ENCODE assay signal across 15 cellular contexts in genomic region chr21:34511787-34512451, GRCh38. TPM values are rescaled to one million over a fixed set of nuclear protein-coding genes. Genes with fewer than 3 reads are reported as not detected.
DNase-seq lines count a peak whose midpoint lies in the region; ATAC-seq and TF ChIP-seq lines count a peak whose summit lies in the region.
"Had no signal": no experiment of that assay in that cellular context is flagged by ENCODE, and none has a peak within 500 bp of the region (broad histone marks: within the 10 kb centered on the region; RNA-seq: fewer than 3 reads in every experiment).

Gene KCNE1 (minus strand): TSS chr21:34512210. CDS start chr21:34449634, 62,576 bp downstream.

- H3K4me3 Mint-ChIP-seq in natural killer cell treated with Interleukin-12 subunit alpha and Interleukin-12 subunit beta and Interleukin-15 and Interleukin-18, amount 100 ng/mL, for 72 hours, result peak within 1 kb of the TSS; percentile 72
- no peak within 1 kb of the TSS for H3K4me3 Mint-ChIP-seq in osteocyte (ENCODE audit: unreplicated experiment)
- H3K4me3 Mint-ChIP-seq: activated CD4-positive, alpha-beta T cell treated with anti-CD3 and anti-CD28 coated beads for 36 hours; immature natural killer cell; natural killer cell had no signal

- no peak within 1 kb of the TSS for H3K4me3 ChIP-seq in fibroblast of villous mesenchyme (ENCODE audit: low read depth, low read length)
- H3K4me3 ChIP-seq: GM12878 had no signal

- peaks cover 6 to 8% of the 10 kb centered on the region in 2 donors for H3K27me3 Mint-ChIP-seq in natural killer cell treated with Interleukin-12 subunit alpha and Interleukin-12 subunit beta and Interleukin-15 and Interleukin-18, amount 100 ng/mL, for 72 hours
- H3K27me3 Mint-ChIP-seq in osteocyte (ENCODE audit: unreplicated experiment), result no peaks in the 10 kb centered on the region

- peak within 1 kb of the TSS; percentile 27 for H3K27ac ChIP-seq in RWPE1

- POLR2A ChIA-PET in RWPE1 (lab: Yijun Ruan, JAX; ENCODE audit: low non-redundant PET), result no interaction called here

- peaks cover 19 to 21% of the 10 kb centered on the region in 2 donors for H3K4me1 Mint-ChIP-seq in natural killer cell treated with Interleukin-12 subunit alpha and Interleukin-12 subunit beta and Interleukin-15 and Interleukin-18, amount 100 ng/mL, for 72 hours (ENCODE audit: low read depth in 2 of 2)
- peaks cover 1% of the 10 kb centered on the region for H3K4me1 Mint-ChIP-seq in osteocyte (ENCODE audit: unreplicated experiment)
- H3K4me1 Mint-ChIP-seq: natural killer cell had no signal

- peak; percentile 70 to 71 for ATAC-seq in natural killer cell treated with Interleukin-12 subunit alpha and Interleukin-12 subunit beta and Interleukin-15 and Interleukin-18, amount 100 ng/mL, for 72 hours
- no peak for ATAC-seq in GM19463 (IDR thresholded peaks at IDR 0.05; ENCODE audit: unreplicated experiment)
- ATAC-seq: activated CD4-positive, alpha-beta T cell treated with anti-CD3 and anti-CD28 coated beads for 36 hours; GM12878 had no signal

- CTCF ChIA-PET in RWPE1 (lab: Yijun Ruan, JAX), result no interaction called here

- peak within 1 kb of the TSS; percentile 68 to 80 for H3K27ac Mint-ChIP-seq in natural killer cell treated with Interleukin-12 subunit alpha and Interleukin-12 subunit beta and Interleukin-15 and Interleukin-18, amount 100 ng/mL, for 72 hours
- H3K27ac Mint-ChIP-seq in osteocyte (ENCODE audit: unreplicated experiment), result no peak within 1 kb of the TSS
- H3K27ac Mint-ChIP-seq: activated CD4-positive, alpha-beta T cell treated with anti-CD3 and anti-CD28 coated beads for 36 hours; natural killer cell had no signal

- DNase-seq in AG20443 (ENCODE audit: low spot score) (peak; percentile 42), RWPE1 (ENCODE audit: low spot score) (no peak), fibroblast of villous mesenchyme (ENCODE audit: low read depth) (peak; percentile 77), osteocyte (ENCODE audit: extremely low spot score, unreplicated experiment) (no peak), T-helper 9 cell (no peak), HK-2 (ENCODE audit: unreplicated experiment) (no peak)
- DNase-seq in natural killer cell treated with Interleukin-12 subunit alpha and Interleukin-12 subunit beta and Interleukin-15 and Interleukin-18, amount 100 ng/mL, for 72 hours (ENCODE audit: low spot score), result no peak
- DNase-seq: activated CD4-positive, alpha-beta T cell treated with anti-CD3 and anti-CD28 coated beads for 36 hours; immature natural killer cell; natural killer cell; NCI-H1930; NCI-H774 had no signal

- H3K9me3 Mint-ChIP-seq in natural killer cell treated with Interleukin-12 subunit alpha and Interleukin-12 subunit beta and Interleukin-15 and Interleukin-18, amount 100 ng/mL, for 72 hours, result no peaks in the 10 kb centered on the region
- no peaks in the 10 kb centered on the region for H3K9me3 Mint-ChIP-seq in osteocyte (ENCODE audit: unreplicated experiment)
- H3K9me3 Mint-ChIP-seq: immature natural killer cell, natural killer cell had no signal

- no peak for TF ChIP-seq CTCF in RWPE1 (conservative IDR thresholded peaks at IDR 0.05; ENCODE audit: low read depth)
- no peak for TF ChIP-seq CTCF in fibroblast of villous mesenchyme (IDR thresholded peaks at IDR 0.05; ENCODE audit: insufficient read depth, low read depth, low read length)
- TF ChIP-seq CTCF in osteocyte (IDR thresholded peaks at IDR 0.05), result no peak

- no peaks in the 10 kb centered on the region for H3K36me3 Mint-ChIP-seq in natural killer cell treated with Interleukin-12 subunit alpha and Interleukin-12 subunit beta and Interleukin-15 and Interleukin-18, amount 100 ng/mL, for 72 hours
- peaks cover 6% of the 10 kb centered on the region for H3K36me3 Mint-ChIP-seq in osteocyte (ENCODE audit: unreplicated experiment)
- H3K36me3 Mint-ChIP-seq: natural killer cell had no signal

RNA-seq across cellular contexts. Expression of gene KCNE1, which starts in this region (rescaled TPM):
- under 0.01 and 0.64 TPM in 2 replicates for total RNA-seq in fibroblast of villous mesenchyme
- 1 to 10 TPM; 1.2 to 4.7 TPM for total RNA-seq in natural killer cell treated with Interleukin-12 subunit alpha and Interleukin-12 subunit beta and Interleukin-15 and Interleukin-18, amount 100 ng/mL, for 72 hours
- 0.44 and 0.59 TPM in 2 replicates for total RNA-seq in osteocyte
- total RNA-seq: epithelial cell of proximal tubule had no signal

Comparison
In these comparisons a context has a peak if more than half of its experiments do, and no peak if none do; other contexts are left out.
1. Peak in DNase-seq in fibroblast of villous mesenchyme; RNA of the gene not detected or under 1 TPM.